31 cellular contexts compared by ENCODE assay signal in the genomic region with DNA sequence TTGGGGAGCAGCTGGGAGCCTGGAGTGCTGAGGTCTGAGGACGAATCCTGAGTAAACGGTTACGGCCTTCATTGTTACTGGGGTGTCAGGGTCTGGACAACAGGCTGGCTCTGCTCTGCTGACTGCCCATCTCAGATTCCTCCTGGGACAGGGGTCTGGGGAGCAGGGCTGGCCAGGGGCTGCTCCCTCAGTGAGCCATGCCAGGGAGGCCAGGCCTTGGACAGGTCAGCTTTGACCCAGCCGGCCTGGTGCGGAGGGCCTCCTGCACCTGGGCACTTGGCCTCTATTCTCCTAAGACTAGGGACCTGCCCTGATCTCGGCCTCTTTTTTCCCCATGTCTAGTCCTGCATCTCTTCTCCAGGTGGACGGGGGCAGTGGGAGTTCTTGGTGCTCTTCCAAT. TPM values are rescaled to one million over a fixed set of nuclear protein-coding genes. Genes with fewer than 3 reads are reported as not detected.
"Had no signal": no experiment of that assay in that cellular context is flagged by ENCODE, and none has a peak within 500 bp of the region (broad histone marks: within the 10 kb centered on the region; RNA-seq: fewer than 3 reads in every experiment).

No MANE protein-coding gene starts in this region.

- H3K27ac ChIP-seq: epithelial cell of prostate, gastrocnemius medialis, heart left ventricle, hepatocyte, ovary, psoas muscle, skin epidermis, spleen, thoracic aorta, tibial nerve, upper lobe of left lung had no signal

- H3K27me3 ChIP-seq: gastrocnemius medialis, heart left ventricle, hepatocyte, ovary, tibial nerve, upper lobe of left lung had no signal

- H3K27ac Mint-ChIP-seq: naive thymus-derived CD4-positive, alpha-beta T cell; stimulated activated memory B cell treated with anti-CD40 and anti-IgM and Interleukin-4, amounts not matched to agents 10 μg/mL and 1 μg/mL and 100 μg/mL, for 72 hours had no signal

- DNase-seq: dorsolateral prefrontal cortex; effector CD4-positive, alpha-beta T cell; foreskin fibroblast; gastrocnemius medialis; heart left ventricle; kidney; mesenchymal stem cell; midbrain; naive thymus-derived CD4-positive, alpha-beta T cell; occipital lobe; ovary; psoas muscle; spleen; stimulated activated CD4-positive, alpha-beta T cell treated with anti-CD3 and anti-CD28 coated beads, Interleukin-4, amount 100 ng/mL, for 4 hours; stimulated activated naive CD8-positive, alpha-beta T cell treated with anti-CD3 and anti-CD28 coated beads, Interleukin-15, Interleukin-2, amounts not matched to agents 100 U/mL and 50 U/mL, for 24 hours; substantia nigra had no signal

- H3K36me3 ChIP-seq: gastrocnemius medialis, heart left ventricle, ovary, spleen, thoracic aorta, tibial nerve, upper lobe of left lung had no signal

- H2AFZ ChIP-seq: hepatocyte had no signal

- H3K36me3 Mint-ChIP-seq: naive thymus-derived CD4-positive, alpha-beta T cell had no signal

- H3K4me3 Mint-ChIP-seq: naive thymus-derived CD4-positive, alpha-beta T cell; nephron; stimulated activated memory B cell treated with anti-CD40 and anti-IgM and Interleukin-4, amounts not matched to agents 10 μg/mL and 1 μg/mL and 100 μg/mL, for 72 hours had no signal

- FAIRE-seq: colon, kidney, urothelium cell line had no signal

- H3K4me2 ChIP-seq: hepatocyte had no signal

- H3K79me2 ChIP-seq: hepatocyte had no signal

- ATAC-seq: esophagus mucosa; gastrocnemius medialis; heart left ventricle; left lobe of liver; naive thymus-derived CD4-positive, alpha-beta T cell; psoas muscle; right cardiac atrium; stimulated activated memory B cell treated with anti-CD40 and anti-IgM and Interleukin-4, amounts not matched to agents 10 μg/mL and 1 μg/mL and 100 μg/mL, for 72 hours; stimulated activated naive CD8-positive, alpha-beta T cell treated with anti-CD3 and anti-CD28 coated beads, Interleukin-15, Interleukin-2, amounts not matched to agents 100 U/mL and 50 U/mL, for 24 hours had no signal

- H3K9me3 ChIP-seq: gastrocnemius medialis, heart left ventricle, ovary, psoas muscle, spleen, thoracic aorta, tibial nerve, upper lobe of left lung had no signal

- H3K4me1 Mint-ChIP-seq: stimulated activated memory B cell treated with anti-CD40 and anti-IgM and Interleukin-4, amounts not matched to agents 10 μg/mL and 1 μg/mL and 100 μg/mL, for 72 hours had no signal

- H3K4me3 ChIP-seq: dorsolateral prefrontal cortex, gastrocnemius medialis, heart left ventricle, hepatocyte, lung, ovary, psoas muscle, skin epidermis, spleen, thoracic aorta, tibial nerve, upper lobe of left lung had no signal

- H3K9me3 Mint-ChIP-seq: naive thymus-derived CD4-positive, alpha-beta T cell; nephron; stimulated activated memory B cell treated with anti-CD40 and anti-IgM and Interleukin-4, amounts not matched to agents 10 μg/mL and 1 μg/mL and 100 μg/mL, for 72 hours had no signal

RNA-seq across cellular contexts. Expression of a gene that starts 44.9 kb away (rescaled TPM):
- total RNA-seq: esophagus mucosa; gastrocnemius medialis; glomerular endothelial cell; kidney; left lobe of liver; naive thymus-derived CD4-positive, alpha-beta T cell; psoas muscle; thoracic aorta; tibial nerve had no signal
- polyA plus RNA-seq: naive thymus-derived CD4-positive, alpha-beta T cell had no signal
